12 cellular contexts compared by ENCODE assay signal in genomic region chr11:76674517-76675400, GRCh38. TPM values are rescaled to one million over a fixed set of nuclear protein-coding genes. Genes with fewer than 3 reads are reported as not detected.
DNase-seq lines count a peak whose midpoint lies in the region; ATAC-seq, FAIRE-seq and TF ChIP-seq lines count a peak whose summit lies in the region.
"Had no signal": no experiment of that assay in that cellular context is flagged by ENCODE, and none has a peak within 500 bp of the region (broad histone marks: within the 10 kb centered on the region; RNA-seq: fewer than 3 reads in every experiment).

No MANE protein-coding gene starts in this region.

- peak; percentile 55 for DNase-seq in activated CD8-positive, alpha-beta T cell treated with anti-CD3 and anti-CD28 coated beads for 36 hours
- no peak for DNase-seq in activated CD8-positive, alpha-beta T cell treated with anti-CD3 and anti-CD28 coated beads, Interleukin-2, amount 10 ng/mL, durations not matched to agents 7 days and 5 days
- DNase-seq in activated B cell treated with CpG ODN at 0.5 μM for 24 hours: peak; percentile 61
- peak; percentile 92 for DNase-seq in stimulated activated naive B cell treated with anti-CD40 and anti-IgM and Interleukin-4, amounts not matched to agents 10 μg/mL and 1 μg/mL and 100 μg/mL, for 72 hours
- DNase-seq in activated effector memory CD4-positive, alpha-beta T cell treated with Interleukin-2 at 50 U/mL for 16 hours: no peak
- DNase-seq in tibial nerve (ENCODE audit: low spot score in 2 of 2): no peak
- no peak for DNase-seq in small intestine
- DNase-seq: dorsolateral prefrontal cortex, NCI-H1694 treated with DMSO at 0.1 percent for 48 hours, T-helper 1 cell had no signal

- no peak overlapping the region for H3K27ac ChIP-seq in tibial nerve
- no peak overlapping the region for H3K27ac ChIP-seq in small intestine (ENCODE audit: low read depth in 1 of 2, low read length in 1 of 2)
- H3K27ac ChIP-seq: dorsolateral prefrontal cortex had no signal

- no peak for TF ChIP-seq EP300 in tibial nerve (IDR thresholded peaks at IDR 0.05)

- no peaks in the 10 kb centered on the region for H3K36me3 ChIP-seq in tibial nerve
- H3K36me3 ChIP-seq in small intestine (ENCODE audit: control insufficient read depth in 2 of 2, insufficient read depth in 2 of 2, low read length in 2 of 2): no peaks in the 10 kb centered on the region

- TF ChIP-seq CTCF in activated CD8-positive, alpha-beta T cell treated with anti-CD3 and anti-CD28 coated beads for 36 hours (IDR thresholded peaks at IDR 0.05): no peak
- no peak for TF ChIP-seq CTCF in activated B cell treated with CpG ODN at 0.5 μM for 24 hours (IDR thresholded peaks at IDR 0.05)
- no peak for TF ChIP-seq CTCF in tibial nerve (IDR thresholded peaks at IDR 0.05)

- H3K4me1 ChIP-seq in tibial nerve: peaks cover 0 to 58% (median 23%) of the 10 kb centered on the region in 4 donors
- H3K4me1 ChIP-seq in small intestine (ENCODE audit: control insufficient read depth in 2 of 2, insufficient read depth in 1 of 2, low read depth in 1 of 2, low read length in 1 of 2): peaks cover 0 to 5% of the 10 kb centered on the region in 2 donors

- peaks cover 64% of the 10 kb centered on the region for H3K4me1 Mint-ChIP-seq in activated CD8-positive, alpha-beta T cell treated with anti-CD3 and anti-CD28 coated beads for 36 hours (ENCODE audit: low read depth)
- H3K4me1 Mint-ChIP-seq in activated CD8-positive, alpha-beta T cell treated with anti-CD3 and anti-CD28 coated beads, Interleukin-2, amount 10 ng/mL, durations not matched to agents 7 days and 5 days (ENCODE audit: low read depth): peaks cover 69% of the 10 kb centered on the region
- H3K4me1 Mint-ChIP-seq in activated B cell treated with CpG ODN at 0.5 μM for 24 hours: peaks cover 77% of the 10 kb centered on the region
- H3K4me1 Mint-ChIP-seq in stimulated activated naive B cell treated with anti-CD40 and anti-IgM and Interleukin-4, amounts not matched to agents 10 μg/mL and 1 μg/mL and 100 μg/mL, for 72 hours: peaks cover 68 to 89% of the 10 kb centered on the region in 2 donors

- peaks cover 10% of the 10 kb centered on the region for H3K27me3 Mint-ChIP-seq in activated CD8-positive, alpha-beta T cell treated with anti-CD3 and anti-CD28 coated beads for 36 hours
- H3K27me3 Mint-ChIP-seq in activated CD8-positive, alpha-beta T cell treated with anti-CD3 and anti-CD28 coated beads, Interleukin-2, amount 10 ng/mL, durations not matched to agents 7 days and 5 days (ENCODE audit: low read depth): peaks cover 14% of the 10 kb centered on the region
- peaks cover 15% of the 10 kb centered on the region for H3K27me3 Mint-ChIP-seq in activated B cell treated with CpG ODN at 0.5 μM for 24 hours
- no peaks in the 10 kb centered on the region for H3K27me3 Mint-ChIP-seq in stimulated activated naive B cell treated with anti-CD40 and anti-IgM and Interleukin-4, amounts not matched to agents 10 μg/mL and 1 μg/mL and 100 μg/mL, for 72 hours

- peak; percentile 11 for ATAC-seq in activated CD8-positive, alpha-beta T cell treated with anti-CD3 and anti-CD28 coated beads for 36 hours
- no peak for ATAC-seq in activated CD8-positive, alpha-beta T cell treated with anti-CD3 and anti-CD28 coated beads, Interleukin-2, amount 10 ng/mL, durations not matched to agents 7 days and 5 days
- ATAC-seq in HG02798 (IDR thresholded peaks at IDR 0.05; ENCODE audit: poor library complexity, unreplicated experiment): peak; percentile 32
- peak; percentile 22 for ATAC-seq in activated B cell treated with CpG ODN at 0.5 μM for 24 hours (ENCODE audit: low read depth)
- ATAC-seq in stimulated activated naive B cell treated with anti-CD40 and anti-IgM and Interleukin-4, amounts not matched to agents 10 μg/mL and 1 μg/mL and 100 μg/mL, for 72 hours (replicated peaks): peak; percentile 51 to 54

- POLR2A ChIA-PET in activated CD8-positive, alpha-beta T cell treated with anti-CD3 and anti-CD28 coated beads for 36 hours (lab: Charles Lee): interaction anchor here (0.7 kb wide), 1 partner anchor 11 kb away, joined by 3 read pairs; no protein-coding TSS in a partner anchor
- POLR2A ChIA-PET in activated CD8-positive, alpha-beta T cell treated with anti-CD3 and anti-CD28 coated beads, Interleukin-2, amount 10 ng/mL, durations not matched to agents 7 days and 5 days (lab: Charles Lee): no interaction called here
- POLR2A ChIA-PET in activated B cell treated with CpG ODN at 0.5 μM for 24 hours (lab: Charles Lee): interaction anchor here (1.0 to 7.9 kb wide), 7 partner anchors 9 to 76 kb away, joined by 3 to 193 read pairs (median 24); no protein-coding TSS in a partner anchor

- TF ChIP-seq POLR2A in tibial nerve (IDR thresholded peaks at IDR 0.05): no peak

- CTCF ChIA-PET in activated CD8-positive, alpha-beta T cell treated with anti-CD3 and anti-CD28 coated beads for 36 hours (lab: Charles Lee): interaction anchor here (2.0 to 6.7 kb wide), 2 partner anchors 47 to 76 kb away, joined by 4 to 45 read pairs; no protein-coding TSS in a partner anchor
- CTCF ChIA-PET in activated CD8-positive, alpha-beta T cell treated with anti-CD3 and anti-CD28 coated beads, Interleukin-2, amount 10 ng/mL, durations not matched to agents 7 days and 5 days (lab: Charles Lee): interaction anchor here (2.6 kb wide), 1 partner anchor 12 kb away, joined by 11 read pairs; no protein-coding TSS in a partner anchor
- CTCF ChIA-PET in activated B cell treated with CpG ODN at 0.5 μM for 24 hours (lab: Charles Lee): interaction anchor here (0.9 to 6.6 kb wide), 4 partner anchors 12 to 76 kb away, joined by 3 to 62 read pairs (median 5); no protein-coding TSS in a partner anchor

- H3K27ac Mint-ChIP-seq in activated CD8-positive, alpha-beta T cell treated with anti-CD3 and anti-CD28 coated beads for 36 hours: peak overlapping the region; percentile 48
- H3K27ac Mint-ChIP-seq in activated CD8-positive, alpha-beta T cell treated with anti-CD3 and anti-CD28 coated beads, Interleukin-2, amount 10 ng/mL, durations not matched to agents 7 days and 5 days: no peak overlapping the region
- H3K27ac Mint-ChIP-seq in activated B cell treated with CpG ODN at 0.5 μM for 24 hours: peak overlapping the region; percentile 92
- peak overlapping the region; percentile 99 for H3K27ac Mint-ChIP-seq in stimulated activated naive B cell treated with anti-CD40 and anti-IgM and Interleukin-4, amounts not matched to agents 10 μg/mL and 1 μg/mL and 100 μg/mL, for 72 hours

- H3K4me3 Mint-ChIP-seq in activated CD8-positive, alpha-beta T cell treated with anti-CD3 and anti-CD28 coated beads for 36 hours: no peak overlapping the region
- H3K4me3 Mint-ChIP-seq in activated CD8-positive, alpha-beta T cell treated with anti-CD3 and anti-CD28 coated beads, Interleukin-2, amount 10 ng/mL, durations not matched to agents 7 days and 5 days: no peak overlapping the region
- H3K4me3 Mint-ChIP-seq in activated B cell treated with CpG ODN at 0.5 μM for 24 hours: peak overlapping the region; percentile 24
- peak overlapping the region; percentile 67 to 79 for H3K4me3 Mint-ChIP-seq in stimulated activated naive B cell treated with anti-CD40 and anti-IgM and Interleukin-4, amounts not matched to agents 10 μg/mL and 1 μg/mL and 100 μg/mL, for 72 hours

- no peaks in the 10 kb centered on the region for H3K9me3 ChIP-seq in tibial nerve
- H3K9me3 ChIP-seq in small intestine (ENCODE audit: control insufficient read depth, low read depth): no peaks in the 10 kb centered on the region

- intact Hi-C loops in activated CD8-positive, alpha-beta T cell treated with anti-CD3 and anti-CD28 coated beads for 36 hours (cut with micrococcal nuclease): loop anchor here (5.0 kb wide), 2 partner anchors 47 to 77 kb away; no protein-coding TSS in a partner anchor
- intact Hi-C loops in activated B cell treated with CpG ODN at 0.5 μM for 24 hours (cut with micrococcal nuclease): loop anchor here (1.0 to 10.0 kb wide), 6 partner anchors 63 to 852 kb away; partner anchors contain the start of genes ACER3 and EMSY

- H3K27me3 ChIP-seq in tibial nerve: peaks cover 0 to 10% of the 10 kb centered on the region in 2 donors
- H3K27me3 ChIP-seq in small intestine (ENCODE audit: control insufficient read depth in 2 of 2, insufficient read depth in 2 of 2, low read length in 2 of 2): no peaks in the 10 kb centered on the region

- no peaks in the 10 kb centered on the region for H3K36me3 Mint-ChIP-seq in activated CD8-positive, alpha-beta T cell treated with anti-CD3 and anti-CD28 coated beads for 36 hours (ENCODE audit: low read depth)
- no peaks in the 10 kb centered on the region for H3K36me3 Mint-ChIP-seq in activated CD8-positive, alpha-beta T cell treated with anti-CD3 and anti-CD28 coated beads, Interleukin-2, amount 10 ng/mL, durations not matched to agents 7 days and 5 days (ENCODE audit: low read depth)
- peaks cover under 1% of the 10 kb centered on the region for H3K36me3 Mint-ChIP-seq in activated B cell treated with CpG ODN at 0.5 μM for 24 hours (ENCODE audit: low read depth)
- peaks cover 3 to 4% of the 10 kb centered on the region in 2 donors for H3K36me3 Mint-ChIP-seq in stimulated activated naive B cell treated with anti-CD40 and anti-IgM and Interleukin-4, amounts not matched to agents 10 μg/mL and 1 μg/mL and 100 μg/mL, for 72 hours

- H3K9me3 Mint-ChIP-seq in activated CD8-positive, alpha-beta T cell treated with anti-CD3 and anti-CD28 coated beads for 36 hours: no peaks in the 10 kb centered on the region
- no peaks in the 10 kb centered on the region for H3K9me3 Mint-ChIP-seq in activated CD8-positive, alpha-beta T cell treated with anti-CD3 and anti-CD28 coated beads, Interleukin-2, amount 10 ng/mL, durations not matched to agents 7 days and 5 days (ENCODE audit: insufficient read depth)
- H3K9me3 Mint-ChIP-seq in activated B cell treated with CpG ODN at 0.5 μM for 24 hours: no peaks in the 10 kb centered on the region
- H3K9me3 Mint-ChIP-seq in stimulated activated naive B cell treated with anti-CD40 and anti-IgM and Interleukin-4, amounts not matched to agents 10 μg/mL and 1 μg/mL and 100 μg/mL, for 72 hours: no peaks in the 10 kb centered on the region

- 68 to 75% methylated on average over 14 of the region's 14 CpGs for WGBS in tibial nerve, 2 donors
- WGBS in small intestine, 3 donors: 83 to 92% (median 86%) methylated on average over 14 of the region's 14 CpGs

- FAIRE-seq in small intestine (lab: Jason Lieb, UNC): no peak
- FAIRE-seq: A204.1 had no signal

- no peak overlapping the region for H3K4me3 ChIP-seq in tibial nerve
- no peak overlapping the region for H3K4me3 ChIP-seq in small intestine (ENCODE audit: low read depth in 1 of 2, low read length in 2 of 2)
- H3K4me3 ChIP-seq: dorsolateral prefrontal cortex had no signal

RNA-seq across cellular contexts. Expression of gene LRRC32, which starts 4.2 kb away (rescaled TPM):
- total RNA-seq in activated CD8-positive, alpha-beta T cell treated with anti-CD3 and anti-CD28 coated beads for 36 hours: 10 to 100 TPM; 23.2 to 24.5 TPM
- under 1 TPM; 0.23 to 0.32 TPM for total RNA-seq in activated CD8-positive, alpha-beta T cell treated with anti-CD3 and anti-CD28 coated beads, Interleukin-2, amount 10 ng/mL, durations not matched to agents 7 days and 5 days
- total RNA-seq in activated B cell treated with CpG ODN at 0.5 μM for 24 hours: 25.8 and 27.8 TPM in 2 replicates
- 100 to 1,000 TPM in 1 of 4 donors, 10 to 100 TPM in 3; 45.0 to 117 (median 73.4) TPM for total RNA-seq in tibial nerve
- polyA plus RNA-seq in small intestine: 10 to 100 TPM in 1 of 3 donors, 1 to 10 TPM in 2; 2.2 to 44.7 (median 4.1) TPM

Comparison
In these comparisons a context has a peak if more than half of its experiments do, and no peak if none do; other contexts are left out.
1. DNase-seq: peak in activated CD8-positive, alpha-beta T cell treated with anti-CD3 and anti-CD28 coated beads for 36 hours (single experiment), activated B cell treated with CpG ODN at 0.5 μM for 24 hours (single experiment) and stimulated activated naive B cell treated with anti-CD40 and anti-IgM and Interleukin-4, amounts not matched to agents 10 μg/mL and 1 μg/mL and 100 μg/mL, for 72 hours (single experiment); none in activated CD8-positive, alpha-beta T cell treated with anti-CD3 and anti-CD28 coated beads, Interleukin-2, amount 10 ng/mL, durations not matched to agents 7 days and 5 days (single experiment), activated effector memory CD4-positive, alpha-beta T cell treated with Interleukin-2 at 50 U/mL for 16 hours (single experiment), tibial nerve (0 of 2) and small intestine (single experiment).
2. RNA of gene LRRC32, which starts 4.2 kb away (total RNA-seq): 45.0 to 117 TPM in tibial nerve, 25.8 to 27.8 TPM in activated B cell treated with CpG ODN at 0.5 μM for 24 hours and 23.2 to 24.5 TPM in activated CD8-positive, alpha-beta T cell treated with anti-CD3 and anti-CD28 coated beads for 36 hours; 0.23 to 0.32 TPM in activated CD8-positive, alpha-beta T cell treated with anti-CD3 and anti-CD28 coated beads, Interleukin-2, amount 10 ng/mL, durations not matched to agents 7 days and 5 days; every median in the first group is over 10 times any median in the second.
3. H3K4me3 Mint-ChIP-seq: peak in activated B cell treated with CpG ODN at 0.5 μM for 24 hours (single experiment) and stimulated activated naive B cell treated with anti-CD40 and anti-IgM and Interleukin-4, amounts not matched to agents 10 μg/mL and 1 μg/mL and 100 μg/mL, for 72 hours (2 of 2); none in activated CD8-positive, alpha-beta T cell treated with anti-CD3 and anti-CD28 coated beads for 36 hours (single experiment) and activated CD8-positive, alpha-beta T cell treated with anti-CD3 and anti-CD28 coated beads, Interleukin-2, amount 10 ng/mL, durations not matched to agents 7 days and 5 days (single experiment).